Comparison of ENCODE assay signal across 9 cellular contexts in genomic region chr5:163564321-163564924, GRCh38. TPM values are rescaled to one million over a fixed set of nuclear protein-coding genes. Genes with fewer than 3 reads are reported as not detected.
A peak's percentile ranks its signal among the peaks of the same experiment; 100 is the strongest.
DNase-seq lines count a peak whose midpoint lies in the region; ATAC-seq lines count a peak whose summit lies in the region.
"Had no signal": no experiment of that assay in that cellular context is flagged by ENCODE, and none has a peak within 500 bp of the region (broad histone marks: within the 10 kb centered on the region; RNA-seq: fewer than 3 reads in every experiment).

No MANE protein-coding gene starts in this region.

- peak; percentile 36 for ATAC-seq in HG02759 (IDR thresholded peaks at IDR 0.05; ENCODE audit: unreplicated experiment)

- peak overlapping the region; percentile 37 for H3K4me3 ChIP-seq in endocrine pancreas (ENCODE audit: control insufficient read depth, insufficient read depth, low read length)
- H3K4me3 ChIP-seq: skin epidermis had no signal

- H3K36me3 ChIP-seq in endocrine pancreas (ENCODE audit: control insufficient read depth, insufficient read depth, low read length), result no peaks in the 10 kb centered on the region

- no peaks in the 10 kb centered on the region for H3K27me3 ChIP-seq in endocrine pancreas (ENCODE audit: control insufficient read depth, insufficient read depth, low read length)

- DNase-seq in NCI-H2196 (lab: John Stamatoyannopoulos, UW; ENCODE audit: unreplicated experiment) (peak; percentile 67), NCI-H2196 treated with DMSO at 0.1 percent for 48 hours (lab: John Stamatoyannopoulos, UW; ENCODE audit: unreplicated experiment) (no peak), NCI-H446 treated with DMSO at 0.1 percent for 48 hours (lab: John Stamatoyannopoulos, UW) (peak; percentile 50), mucosa of gallbladder (ENCODE audit: low spot score) (peak; percentile 65)
- DNase-seq in activated CD8-positive, alpha-beta memory T cell treated with anti-CD3 and anti-CD28 coated beads for 48 hours (ENCODE audit: low read depth in 2 of 3, low spot score in 2 of 3), result peak; percentile 7 to 61 (median 23)
- peak; percentile 28 for DNase-seq in stimulated activated naive CD4-positive, alpha-beta T cell treated with Interleukin-2 at 50 U/mL for 16 hours (lab: John Stamatoyannopoulos, UW)

- no peaks in the 10 kb centered on the region for H3K9me3 ChIP-seq in endocrine pancreas (ENCODE audit: control insufficient read depth, low read length)

- no peak overlapping the region for H3K9ac ChIP-seq in endocrine pancreas (ENCODE audit: control insufficient read depth, insufficient read depth, low read length)

- H3K4me1 ChIP-seq in endocrine pancreas (ENCODE audit: control insufficient read depth, insufficient read depth, low read length), result peaks cover 14% of the 10 kb centered on the region

RNA-seq across cellular contexts. Expression of gene MAT2B, which starts 59.0 kb away (rescaled TPM):
- total RNA-seq in mucosa of gallbladder, result 65.3 TPM
